ENCODE assay signal across 8 cellular contexts in genomic region chr12:89863332-89863938, GRCh38.
DNase-seq lines count a peak whose midpoint lies in the region; ATAC-seq, FAIRE-seq and TF ChIP-seq lines count a peak whose summit lies in the region.

No MANE protein-coding gene starts in this region.

- no peaks in the 10 kb centered on the region for H3K9me3 Mint-ChIP-seq in activated naive CD4-positive, alpha-beta T cell treated with anti-CD3 and anti-CD28 coated beads for 36 hours
- peaks cover 7% of the 10 kb centered on the region for H3K9me3 Mint-ChIP-seq in natural killer cell treated with Interleukin-12 subunit alpha and Interleukin-12 subunit beta and Interleukin-15 and Interleukin-18, amount 100 ng/mL, for 72 hours

- peak; percentile 33 for DNase-seq in GM13976 (ENCODE audit: low spot score)
- DNase-seq in NCI-H748 (lab: John Stamatoyannopoulos, UW; ENCODE audit: unreplicated experiment) = peak; percentile 67
- peak; percentile 70 for DNase-seq in activated naive CD4-positive, alpha-beta T cell treated with anti-CD3 and anti-CD28 coated beads for 36 hours
- DNase-seq in natural killer cell treated with Interleukin-12 subunit alpha and Interleukin-12 subunit beta and Interleukin-15 and Interleukin-18, amount 100 ng/mL, for 72 hours (ENCODE audit: low spot score) = no peak
- no peak for DNase-seq in urothelium cell line (ENCODE audit: low spot score)
- DNase-seq in COLO668 (lab: John Stamatoyannopoulos, UW; ENCODE audit: unreplicated experiment) = no peak
- no peak for DNase-seq in SHP77 treated with DMSO at 0.1 percent for 48 hours (lab: John Stamatoyannopoulos, UW)

- H3K27me3 Mint-ChIP-seq in activated naive CD4-positive, alpha-beta T cell treated with anti-CD3 and anti-CD28 coated beads for 36 hours (ENCODE audit: low read depth) = no peaks in the 10 kb centered on the region
- no peaks in the 10 kb centered on the region for H3K27me3 Mint-ChIP-seq in natural killer cell treated with Interleukin-12 subunit alpha and Interleukin-12 subunit beta and Interleukin-15 and Interleukin-18, amount 100 ng/mL, for 72 hours

- H3K27ac Mint-ChIP-seq in activated naive CD4-positive, alpha-beta T cell treated with anti-CD3 and anti-CD28 coated beads for 36 hours = peak overlapping the region; percentile 92
- peak overlapping the region; percentile 96 to 98 for H3K27ac Mint-ChIP-seq in natural killer cell treated with Interleukin-12 subunit alpha and Interleukin-12 subunit beta and Interleukin-15 and Interleukin-18, amount 100 ng/mL, for 72 hours

- intact Hi-C loops in activated naive CD4-positive, alpha-beta T cell treated with anti-CD3 and anti-CD28 coated beads for 36 hours (cut with micrococcal nuclease) = loop anchor here (1.0 to 5.0 kb wide), 9 partner anchors 17 to 823 kb away; no protein-coding TSS in a partner anchor

- FAIRE-seq in urothelium cell line (lab: Jason Lieb, UNC) = no peak

- H3K36me3 Mint-ChIP-seq in activated naive CD4-positive, alpha-beta T cell treated with anti-CD3 and anti-CD28 coated beads for 36 hours (ENCODE audit: low read depth) = no peaks in the 10 kb centered on the region
- H3K36me3 Mint-ChIP-seq in natural killer cell treated with Interleukin-12 subunit alpha and Interleukin-12 subunit beta and Interleukin-15 and Interleukin-18, amount 100 ng/mL, for 72 hours = peaks cover 11% of the 10 kb centered on the region

- ATAC-seq in GM21825 (IDR thresholded peaks at IDR 0.05; ENCODE audit: unreplicated experiment) = peak; percentile 63
- peak; percentile 67 to 81 for ATAC-seq in natural killer cell treated with Interleukin-12 subunit alpha and Interleukin-12 subunit beta and Interleukin-15 and Interleukin-18, amount 100 ng/mL, for 72 hours

- CTCF ChIA-PET in activated naive CD4-positive, alpha-beta T cell treated with anti-CD3 and anti-CD28 coated beads for 36 hours (lab: Charles Lee) = no interaction called here

- TF ChIP-seq CTCF in GM13976 (IDR thresholded peaks at IDR 0.05; ENCODE audit: borderline replicate concordance, control extremely low read depth, extremely low read depth, insufficient read depth, missing control alignments) = no peak

- H3K4me1 Mint-ChIP-seq in activated naive CD4-positive, alpha-beta T cell treated with anti-CD3 and anti-CD28 coated beads for 36 hours (ENCODE audit: low read depth) = peaks cover 35% of the 10 kb centered on the region
- H3K4me1 Mint-ChIP-seq in natural killer cell treated with Interleukin-12 subunit alpha and Interleukin-12 subunit beta and Interleukin-15 and Interleukin-18, amount 100 ng/mL, for 72 hours (ENCODE audit: low read depth in 2 of 2) = peaks cover 31 to 33% of the 10 kb centered on the region in 2 donors

- in situ Hi-C loops in GM13976 (cut with MboI; ENCODE audit: low sequenced_read_pairs, unreplicated experiment) = loop anchor here (5.0 kb wide), 1 partner anchor 151 kb away; no protein-coding TSS in a partner anchor

- H3K4me3 Mint-ChIP-seq in activated naive CD4-positive, alpha-beta T cell treated with anti-CD3 and anti-CD28 coated beads for 36 hours = peak overlapping the region; percentile 70
- peak overlapping the region; percentile 85 for H3K4me3 Mint-ChIP-seq in natural killer cell treated with Interleukin-12 subunit alpha and Interleukin-12 subunit beta and Interleukin-15 and Interleukin-18, amount 100 ng/mL, for 72 hours

Comparison
In these comparisons a context has a peak if more than half of its experiments do, and no peak if none do; other contexts are left out.
1. DNase-seq: peak in GM13976 (single experiment), NCI-H748 (single experiment) and activated naive CD4-positive, alpha-beta T cell treated with anti-CD3 and anti-CD28 coated beads for 36 hours (single experiment); none in natural killer cell treated with Interleukin-12 subunit alpha and Interleukin-12 subunit beta and Interleukin-15 and Interleukin-18, amount 100 ng/mL, for 72 hours (single experiment), urothelium cell line (single experiment), COLO668 (single experiment) and SHP77 treated with DMSO at 0.1 percent for 48 hours (single experiment).